20 cellular contexts compared by ENCODE assay signal in the genomic region with DNA sequence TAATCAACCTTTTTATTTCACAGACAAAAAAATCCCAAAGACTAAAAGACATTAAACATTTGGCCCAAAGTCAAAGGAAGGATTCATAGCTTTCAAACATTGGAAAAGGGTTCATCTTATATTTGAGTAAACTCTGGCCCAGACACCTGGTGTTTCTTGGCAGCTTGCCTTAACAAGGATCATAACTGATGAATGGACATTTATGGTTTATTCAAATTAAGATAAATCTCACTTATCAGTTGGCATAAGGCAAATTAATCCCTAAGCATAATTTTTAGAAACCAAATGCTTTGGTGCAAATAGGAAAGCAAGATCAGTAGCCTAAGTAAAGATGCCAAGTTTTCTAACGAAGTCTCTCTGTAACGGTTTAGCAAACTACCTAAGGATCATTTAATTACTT.
DNase-seq lines count a peak whose midpoint lies in the region; ATAC-seq and TF ChIP-seq lines count a peak whose summit lies in the region.
"Had no signal": no experiment of that assay in that cellular context is flagged by ENCODE, and none has a peak within 500 bp of the region (broad histone marks: within the 10 kb centered on the region; RNA-seq: fewer than 3 reads in every experiment).

No MANE protein-coding gene starts in this region.

- H3K4me3 Mint-ChIP-seq in activated T-cell treated with anti-CD3 and anti-CD28 coated beads, Interleukin-2, amount 50 U/mL, for 4 hours: no peak overlapping the region
- H3K4me3 Mint-ChIP-seq: T-helper 1 cell treated with Interleukin-12 subunit alpha and Interleukin-12 subunit beta and Interleukin-4 antibody, amounts not matched to agents 30 μg/mL and 1 μg/mL, for 36 hours had no signal

- TF ChIP-seq CTCF in retinal pigment epithelial cell (conservative IDR thresholded peaks at IDR 0.05; ENCODE audit: low read depth, low read length) (no peak), GM13977 (IDR thresholded peaks at IDR 0.05; ENCODE audit: extremely low read depth, insufficient read depth, missing control alignments) (no peak)

- H3K36me3 Mint-ChIP-seq in activated T-cell treated with anti-CD3 and anti-CD28 coated beads, Interleukin-2, amount 50 U/mL, for 4 hours (ENCODE audit: insufficient read depth): no peaks in the 10 kb centered on the region

- peaks cover 4% of the 10 kb centered on the region for H3K9me3 Mint-ChIP-seq in activated T-cell treated with anti-CD3 and anti-CD28 coated beads, Interleukin-2, amount 50 U/mL, for 4 hours
- H3K9me3 Mint-ChIP-seq: T-helper 1 cell treated with Interleukin-12 subunit alpha and Interleukin-12 subunit beta and Interleukin-4 antibody, amounts not matched to agents 30 μg/mL and 1 μg/mL, for 36 hours had no signal

- H3K4me3 ChIP-seq in retinal pigment epithelial cell (ENCODE audit: low read length): no peak overlapping the region
- H3K4me3 ChIP-seq: BLaER1, HAP-1, skin epidermis had no signal

- in situ Hi-C loops in GM13977 (cut with MboI; ENCODE audit: low pct_unique_long_range_greater_than_20kb, low sequenced_read_pairs, unreplicated experiment): no loop called here

- H3K4me1 Mint-ChIP-seq in activated T-cell treated with anti-CD3 and anti-CD28 coated beads, Interleukin-2, amount 50 U/mL, for 4 hours (ENCODE audit: low read depth): no peaks in the 10 kb centered on the region

- H3K27me3 Mint-ChIP-seq in activated T-cell treated with anti-CD3 and anti-CD28 coated beads, Interleukin-2, amount 50 U/mL, for 4 hours (ENCODE audit: low read depth): no peaks in the 10 kb centered on the region

- no peak for ATAC-seq in GM21515 (IDR thresholded peaks at IDR 0.05; ENCODE audit: unreplicated experiment)
- no peak for ATAC-seq in activated T-cell treated with anti-CD3 and anti-CD28 coated beads, Interleukin-2, amount 50 U/mL, for 4 hours
- ATAC-seq: left cardiac atrium had no signal

- DNase-seq in NCI-H510A treated with DMSO at 0.1 percent for 48 hours (lab: John Stamatoyannopoulos, UW): peak; percentile 4
- no peak for DNase-seq in NCI-H510A (lab: John Stamatoyannopoulos, UW)
- peak; percentile 25 for DNase-seq in NCI-H2081 treated with DMSO at 0.1 percent for 48 hours (lab: John Stamatoyannopoulos, UW)
- peak; percentile 3 for DNase-seq in NCI-H774 (lab: John Stamatoyannopoulos, UW)
- peak; percentile 34 for DNase-seq in retinal pigment epithelial cell (ENCODE audit: low read depth)
- DNase-seq in GM13977 (ENCODE audit: low spot score): no peak
- no peak for DNase-seq in activated T-cell treated with anti-CD3 and anti-CD28 coated beads, Interleukin-2, amount 50 U/mL, for 4 hours
- DNase-seq: activated naive CD4-positive, alpha-beta T cell; anterior cingulate cortex; central memory CD4-positive, alpha-beta T cell; effector CD4-positive, alpha-beta T cell; left cardiac atrium; midbrain; NCI-H187; stimulated activated CD4-positive, alpha-beta T cell treated with anti-CD3 and anti-CD28 coated beads, Interleukin-4, amount 100 ng/mL, for 24 hours had no signal

Comparison
In these comparisons a context has a peak if more than half of its experiments do, and no peak if none do; other contexts are left out.
1. DNase-seq: peak in NCI-H510A treated with DMSO at 0.1 percent for 48 hours (single experiment), NCI-H2081 treated with DMSO at 0.1 percent for 48 hours (single experiment), NCI-H774 (single experiment) and retinal pigment epithelial cell (single experiment); none in NCI-H510A (single experiment), GM13977 (single experiment) and activated T-cell treated with anti-CD3 and anti-CD28 coated beads, Interleukin-2, amount 50 U/mL, for 4 hours (single experiment).